Comparison of ENCODE assay signal across 2 cellular contexts in the genomic region with DNA sequence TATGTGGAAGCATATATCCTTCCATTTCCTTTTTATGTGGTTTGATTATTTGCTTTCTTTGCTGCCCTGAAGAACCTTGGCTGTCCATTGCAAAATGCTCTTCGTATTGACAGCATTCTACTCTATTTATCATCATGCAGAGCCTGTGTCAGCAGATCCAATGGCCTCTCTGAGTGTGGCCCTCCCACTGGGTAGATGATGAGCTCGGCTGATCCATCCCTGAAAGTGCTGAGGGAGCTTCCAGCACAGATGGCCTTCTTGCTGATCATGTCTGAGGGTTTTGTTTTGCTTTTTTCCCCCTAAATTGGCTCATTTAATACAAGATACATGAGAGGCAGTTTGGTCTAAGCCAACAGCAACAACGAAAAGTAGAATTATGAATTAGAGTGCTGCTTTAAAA.
TF ChIP-seq lines count a peak whose summit lies in the region.

No MANE protein-coding gene starts in this region.

TF ChIP-seq in GM23338, 12 proteins besides CTCF, POLR2A, EP300 and RAD21 (continues in another document):
- TF ChIP-seq, protein P1, sequence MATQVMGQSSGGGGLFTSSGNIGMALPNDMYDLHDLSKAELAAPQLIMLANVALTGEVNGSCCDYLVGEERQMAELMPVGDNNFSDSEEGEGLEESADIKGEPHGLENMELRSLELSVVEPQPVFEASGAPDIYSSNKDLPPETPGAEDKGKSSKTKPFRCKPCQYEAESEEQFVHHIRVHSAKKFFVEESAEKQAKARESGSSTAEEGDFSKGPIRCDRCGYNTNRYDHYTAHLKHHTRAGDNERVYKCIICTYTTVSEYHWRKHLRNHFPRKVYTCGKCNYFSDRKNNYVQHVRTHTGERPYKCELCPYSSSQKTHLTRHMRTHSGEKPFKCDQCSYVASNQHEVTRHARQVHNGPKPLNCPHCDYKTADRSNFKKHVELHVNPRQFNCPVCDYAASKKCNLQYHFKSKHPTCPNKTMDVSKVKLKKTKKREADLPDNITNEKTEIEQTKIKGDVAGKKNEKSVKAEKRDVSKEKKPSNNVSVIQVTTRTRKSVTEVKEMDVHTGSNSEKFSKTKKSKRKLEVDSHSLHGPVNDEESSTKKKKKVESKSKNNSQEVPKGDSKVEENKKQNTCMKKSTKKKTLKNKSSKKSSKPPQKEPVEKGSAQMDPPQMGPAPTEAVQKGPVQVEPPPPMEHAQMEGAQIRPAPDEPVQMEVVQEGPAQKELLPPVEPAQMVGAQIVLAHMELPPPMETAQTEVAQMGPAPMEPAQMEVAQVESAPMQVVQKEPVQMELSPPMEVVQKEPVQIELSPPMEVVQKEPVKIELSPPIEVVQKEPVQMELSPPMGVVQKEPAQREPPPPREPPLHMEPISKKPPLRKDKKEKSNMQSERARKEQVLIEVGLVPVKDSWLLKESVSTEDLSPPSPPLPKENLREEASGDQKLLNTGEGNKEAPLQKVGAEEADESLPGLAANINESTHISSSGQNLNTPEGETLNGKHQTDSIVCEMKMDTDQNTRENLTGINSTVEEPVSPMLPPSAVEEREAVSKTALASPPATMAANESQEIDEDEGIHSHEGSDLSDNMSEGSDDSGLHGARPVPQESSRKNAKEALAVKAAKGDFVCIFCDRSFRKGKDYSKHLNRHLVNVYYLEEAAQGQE (IDR thresholded peaks at IDR 0.05; ENCODE audit: unreplicated experiment) = no peak
- TF ChIP-seq STAT1 (IDR thresholded peaks at IDR 0.05; ENCODE audit: unreplicated experiment) (no peak), NANOG (IDR thresholded peaks at IDR 0.05; ENCODE audit: borderline replicate concordance) (no peak), JUNB (IDR thresholded peaks at IDR 0.05; ENCODE audit: unreplicated experiment) (no peak), EZH2 (IDR thresholded peaks at IDR 0.05; ENCODE audit: low read depth, unreplicated experiment) (no peak), ZNF331 (CRISPR knock-in tag; IDR thresholded peaks at IDR 0.05; ENCODE audit: low read depth) (no peak), ZNF114 (CRISPR knock-in tag; IDR thresholded peaks at IDR 0.05) (no peak), CREB1 (CRISPR knock-in tag; IDR thresholded peaks at IDR 0.05; ENCODE audit: low read depth) (no peak)
- TF ChIP-seq, protein P2, sequence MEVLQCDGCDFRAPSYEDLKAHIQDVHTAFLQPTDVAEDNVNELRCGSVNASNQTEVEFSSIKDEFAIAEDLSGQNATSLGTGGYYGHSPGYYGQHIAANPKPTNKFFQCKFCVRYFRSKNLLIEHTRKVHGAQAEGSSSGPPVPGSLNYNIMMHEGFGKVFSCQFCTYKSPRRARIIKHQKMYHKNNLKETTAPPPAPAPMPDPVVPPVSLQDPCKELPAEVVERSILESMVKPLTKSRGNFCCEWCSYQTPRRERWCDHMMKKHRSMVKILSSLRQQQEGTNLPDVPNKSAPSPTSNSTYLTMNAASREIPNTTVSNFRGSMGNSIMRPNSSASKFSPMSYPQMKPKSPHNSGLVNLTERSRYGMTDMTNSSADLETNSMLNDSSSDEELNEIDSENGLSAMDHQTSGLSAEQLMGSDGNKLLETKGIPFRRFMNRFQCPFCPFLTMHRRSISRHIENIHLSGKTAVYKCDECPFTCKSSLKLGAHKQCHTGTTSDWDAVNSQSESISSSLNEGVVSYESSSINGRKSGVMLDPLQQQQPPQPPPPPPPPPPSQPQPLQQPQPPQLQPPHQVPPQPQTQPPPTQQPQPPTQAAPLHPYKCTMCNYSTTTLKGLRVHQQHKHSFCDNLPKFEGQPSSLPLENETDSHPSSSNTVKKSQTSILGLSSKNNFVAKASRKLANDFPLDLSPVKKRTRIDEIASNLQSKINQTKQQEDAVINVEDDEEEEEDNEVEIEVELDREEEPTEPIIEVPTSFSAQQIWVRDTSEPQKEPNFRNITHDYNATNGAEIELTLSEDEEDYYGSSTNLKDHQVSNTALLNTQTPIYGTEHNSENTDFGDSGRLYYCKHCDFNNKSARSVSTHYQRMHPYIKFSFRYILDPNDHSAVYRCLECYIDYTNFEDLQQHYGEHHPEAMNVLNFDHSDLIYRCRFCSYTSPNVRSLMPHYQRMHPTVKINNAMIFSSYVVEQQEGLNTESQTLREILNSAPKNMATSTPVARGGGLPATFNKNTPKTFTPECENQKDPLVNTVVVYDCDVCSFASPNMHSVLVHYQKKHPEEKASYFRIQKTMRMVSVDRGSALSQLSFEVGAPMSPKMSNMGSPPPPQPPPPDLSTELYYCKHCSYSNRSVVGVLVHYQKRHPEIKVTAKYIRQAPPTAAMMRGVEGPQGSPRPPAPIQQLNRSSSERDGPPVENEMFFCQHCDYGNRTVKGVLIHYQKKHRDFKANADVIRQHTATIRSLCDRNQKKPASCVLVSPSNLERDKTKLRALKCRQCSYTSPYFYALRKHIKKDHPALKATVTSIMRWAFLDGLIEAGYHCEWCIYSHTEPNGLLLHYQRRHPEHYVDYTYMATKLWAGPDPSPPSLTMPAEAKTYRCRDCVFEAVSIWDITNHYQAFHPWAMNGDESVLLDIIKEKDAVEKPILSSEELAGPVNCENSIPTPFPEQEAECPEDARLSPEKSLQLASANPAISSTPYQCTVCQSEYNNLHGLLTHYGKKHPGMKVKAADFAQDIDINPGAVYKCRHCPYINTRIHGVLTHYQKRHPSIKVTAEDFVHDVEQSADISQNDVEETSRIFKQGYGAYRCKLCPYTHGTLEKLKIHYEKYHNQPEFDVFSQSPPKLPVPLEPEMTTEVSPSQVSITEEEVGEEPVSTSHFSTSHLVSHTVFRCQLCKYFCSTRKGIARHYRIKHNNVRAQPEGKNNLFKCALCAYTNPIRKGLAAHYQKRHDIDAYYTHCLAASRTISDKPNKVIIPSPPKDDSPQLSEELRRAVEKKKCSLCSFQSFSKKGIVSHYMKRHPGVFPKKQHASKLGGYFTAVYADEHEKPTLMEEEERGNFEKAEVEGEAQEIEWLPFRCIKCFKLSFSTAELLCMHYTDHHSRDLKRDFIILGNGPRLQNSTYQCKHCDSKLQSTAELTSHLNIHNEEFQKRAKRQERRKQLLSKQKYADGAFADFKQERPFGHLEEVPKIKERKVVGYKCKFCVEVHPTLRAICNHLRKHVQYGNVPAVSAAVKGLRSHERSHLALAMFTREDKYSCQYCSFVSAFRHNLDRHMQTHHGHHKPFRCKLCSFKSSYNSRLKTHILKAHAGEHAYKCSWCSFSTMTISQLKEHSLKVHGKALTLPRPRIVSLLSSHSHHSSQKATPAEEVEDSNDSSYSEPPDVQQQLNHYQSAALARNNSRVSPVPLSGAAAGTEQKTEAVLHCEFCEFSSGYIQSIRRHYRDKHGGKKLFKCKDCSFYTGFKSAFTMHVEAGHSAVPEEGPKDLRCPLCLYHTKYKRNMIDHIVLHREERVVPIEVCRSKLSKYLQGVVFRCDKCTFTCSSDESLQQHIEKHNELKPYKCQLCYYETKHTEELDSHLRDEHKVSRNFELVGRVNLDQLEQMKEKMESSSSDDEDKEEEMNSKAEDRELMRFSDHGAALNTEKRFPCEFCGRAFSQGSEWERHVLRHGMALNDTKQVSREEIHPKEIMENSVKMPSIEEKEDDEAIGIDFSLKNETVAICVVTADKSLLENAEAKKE (CRISPR knock-in tag; IDR thresholded peaks at IDR 0.05) = no peak
- TF ChIP-seq, protein P3, sequence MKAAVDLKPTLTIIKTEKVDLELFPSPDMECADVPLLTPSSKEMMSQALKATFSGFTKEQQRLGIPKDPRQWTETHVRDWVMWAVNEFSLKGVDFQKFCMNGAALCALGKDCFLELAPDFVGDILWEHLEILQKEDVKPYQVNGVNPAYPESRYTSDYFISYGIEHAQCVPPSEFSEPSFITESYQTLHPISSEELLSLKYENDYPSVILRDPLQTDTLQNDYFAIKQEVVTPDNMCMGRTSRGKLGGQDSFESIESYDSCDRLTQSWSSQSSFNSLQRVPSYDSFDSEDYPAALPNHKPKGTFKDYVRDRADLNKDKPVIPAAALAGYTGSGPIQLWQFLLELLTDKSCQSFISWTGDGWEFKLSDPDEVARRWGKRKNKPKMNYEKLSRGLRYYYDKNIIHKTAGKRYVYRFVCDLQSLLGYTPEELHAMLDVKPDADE (IDR thresholded peaks at IDR 0.05) = no peak

TF ChIP-seq in HepG2, 621 proteins besides CTCF, POLR2A, EP300 and RAD21 (continues in another document):
- TF ChIP-seq, protein P4, sequence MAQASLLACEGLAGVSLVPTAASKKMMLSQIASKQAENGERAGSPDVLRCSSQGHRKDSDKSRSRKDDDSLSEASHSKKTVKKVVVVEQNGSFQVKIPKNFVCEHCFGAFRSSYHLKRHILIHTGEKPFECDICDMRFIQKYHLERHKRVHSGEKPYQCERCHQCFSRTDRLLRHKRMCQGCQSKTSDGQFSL (CRISPR knock-in tag; IDR thresholded peaks at IDR 0.05) = no peak
- TF ChIP-seq ZSCAN31 (CRISPR knock-in tag; IDR thresholded peaks at IDR 0.05; ENCODE audit: low read depth) = no peak
- TF ChIP-seq, protein P5, sequence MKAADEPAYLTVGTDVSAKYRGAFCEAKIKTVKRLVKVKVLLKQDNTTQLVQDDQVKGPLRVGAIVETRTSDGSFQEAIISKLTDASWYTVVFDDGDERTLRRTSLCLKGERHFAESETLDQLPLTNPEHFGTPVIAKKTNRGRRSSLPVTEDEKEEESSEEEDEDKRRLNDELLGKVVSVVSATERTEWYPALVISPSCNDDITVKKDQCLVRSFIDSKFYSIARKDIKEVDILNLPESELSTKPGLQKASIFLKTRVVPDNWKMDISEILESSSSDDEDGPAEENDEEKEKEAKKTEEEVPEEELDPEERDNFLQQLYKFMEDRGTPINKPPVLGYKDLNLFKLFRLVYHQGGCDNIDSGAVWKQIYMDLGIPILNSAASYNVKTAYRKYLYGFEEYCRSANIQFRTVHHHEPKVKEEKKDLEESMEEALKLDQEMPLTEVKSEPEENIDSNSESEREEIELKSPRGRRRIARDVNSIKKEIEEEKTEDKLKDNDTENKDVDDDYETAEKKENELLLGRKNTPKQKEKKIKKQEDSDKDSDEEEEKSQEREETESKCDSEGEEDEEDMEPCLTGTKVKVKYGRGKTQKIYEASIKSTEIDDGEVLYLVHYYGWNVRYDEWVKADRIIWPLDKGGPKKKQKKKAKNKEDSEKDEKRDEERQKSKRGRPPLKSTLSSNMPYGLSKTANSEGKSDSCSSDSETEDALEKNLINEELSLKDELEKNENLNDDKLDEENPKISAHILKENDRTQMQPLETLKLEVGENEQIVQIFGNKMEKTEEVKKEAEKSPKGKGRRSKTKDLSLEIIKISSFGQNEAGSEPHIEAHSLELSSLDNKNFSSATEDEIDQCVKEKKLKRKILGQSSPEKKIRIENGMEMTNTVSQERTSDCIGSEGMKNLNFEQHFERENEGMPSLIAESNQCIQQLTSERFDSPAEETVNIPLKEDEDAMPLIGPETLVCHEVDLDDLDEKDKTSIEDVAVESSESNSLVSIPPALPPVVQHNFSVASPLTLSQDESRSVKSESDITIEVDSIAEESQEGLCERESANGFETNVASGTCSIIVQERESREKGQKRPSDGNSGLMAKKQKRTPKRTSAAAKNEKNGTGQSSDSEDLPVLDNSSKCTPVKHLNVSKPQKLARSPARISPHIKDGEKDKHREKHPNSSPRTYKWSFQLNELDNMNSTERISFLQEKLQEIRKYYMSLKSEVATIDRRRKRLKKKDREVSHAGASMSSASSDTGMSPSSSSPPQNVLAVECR (CRISPR knock-in tag; IDR thresholded peaks at IDR 0.05; ENCODE audit: borderline replicate concordance) = no peak
- TF ChIP-seq HOXA9 (CRISPR knock-in tag; IDR thresholded peaks at IDR 0.05; ENCODE audit: borderline replicate concordance) = no peak
- TF ChIP-seq FOXC1 (CRISPR knock-in tag; IDR thresholded peaks at IDR 0.05; ENCODE audit: borderline replicate concordance) = no peak
- TF ChIP-seq ZBTB21 (CRISPR knock-in tag; IDR thresholded peaks at IDR 0.05) = no peak
- TF ChIP-seq, protein P6, sequence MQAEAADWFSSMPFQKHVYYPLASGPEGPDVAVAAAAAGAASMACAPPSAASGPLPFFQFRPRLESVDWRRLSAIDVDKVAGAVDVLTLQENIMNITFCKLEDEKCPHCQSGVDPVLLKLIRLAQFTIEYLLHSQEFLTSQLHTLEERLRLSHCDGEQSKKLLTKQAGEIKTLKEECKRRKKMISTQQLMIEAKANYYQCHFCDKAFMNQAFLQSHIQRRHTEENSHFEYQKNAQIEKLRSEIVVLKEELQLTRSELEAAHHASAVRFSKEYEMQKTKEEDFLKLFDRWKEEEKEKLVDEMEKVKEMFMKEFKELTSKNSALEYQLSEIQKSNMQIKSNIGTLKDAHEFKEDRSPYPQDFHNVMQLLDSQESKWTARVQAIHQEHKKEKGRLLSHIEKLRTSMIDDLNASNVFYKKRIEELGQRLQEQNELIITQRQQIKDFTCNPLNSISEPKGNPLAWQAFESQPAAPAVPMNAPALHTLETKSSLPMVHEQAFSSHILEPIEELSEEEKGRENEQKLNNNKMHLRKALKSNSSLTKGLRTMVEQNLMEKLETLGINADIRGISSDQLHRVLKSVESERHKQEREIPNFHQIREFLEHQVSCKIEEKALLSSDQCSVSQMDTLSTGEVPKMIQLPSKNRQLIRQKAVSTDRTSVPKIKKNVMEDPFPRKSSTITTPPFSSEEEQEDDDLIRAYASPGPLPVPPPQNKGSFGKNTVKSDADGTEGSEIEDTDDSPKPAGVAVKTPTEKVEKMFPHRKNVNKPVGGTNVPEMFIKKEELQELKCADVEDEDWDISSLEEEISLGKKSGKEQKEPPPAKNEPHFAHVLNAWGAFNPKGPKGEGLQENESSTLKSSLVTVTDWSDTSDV (CRISPR knock-in tag; IDR thresholded peaks at IDR 0.05) = no peak
- no peak for TF ChIP-seq TP53 (CRISPR knock-in tag; conservative IDR thresholded peaks at IDR 0.05)
- no peak for TF ChIP-seq HDAC6 (IDR thresholded peaks at IDR 0.05; ENCODE audit: low read depth, low read length)
- no peak for TF ChIP-seq ZNF274 (CRISPR knock-in tag; IDR thresholded peaks at IDR 0.05)
- TF ChIP-seq ZBTB1 (CRISPR knock-in tag; IDR thresholded peaks at IDR 0.05; ENCODE audit: borderline replicate concordance) = no peak
- TF ChIP-seq, protein P7, sequence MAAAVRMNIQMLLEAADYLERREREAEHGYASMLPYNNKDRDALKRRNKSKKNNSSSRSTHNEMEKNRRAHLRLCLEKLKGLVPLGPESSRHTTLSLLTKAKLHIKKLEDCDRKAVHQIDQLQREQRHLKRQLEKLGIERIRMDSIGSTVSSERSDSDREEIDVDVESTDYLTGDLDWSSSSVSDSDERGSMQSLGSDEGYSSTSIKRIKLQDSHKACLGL (CRISPR knock-in tag; IDR thresholded peaks at IDR 0.05) = no peak
- TF ChIP-seq, protein P8, sequence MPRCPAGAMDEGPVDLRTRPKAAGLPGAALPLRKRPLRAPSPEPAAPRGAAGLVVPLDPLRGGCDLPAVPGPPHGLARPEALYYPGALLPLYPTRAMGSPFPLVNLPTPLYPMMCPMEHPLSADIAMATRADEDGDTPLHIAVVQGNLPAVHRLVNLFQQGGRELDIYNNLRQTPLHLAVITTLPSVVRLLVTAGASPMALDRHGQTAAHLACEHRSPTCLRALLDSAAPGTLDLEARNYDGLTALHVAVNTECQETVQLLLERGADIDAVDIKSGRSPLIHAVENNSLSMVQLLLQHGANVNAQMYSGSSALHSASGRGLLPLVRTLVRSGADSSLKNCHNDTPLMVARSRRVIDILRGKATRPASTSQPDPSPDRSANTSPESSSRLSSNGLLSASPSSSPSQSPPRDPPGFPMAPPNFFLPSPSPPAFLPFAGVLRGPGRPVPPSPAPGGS (CRISPR knock-in tag; IDR thresholded peaks at IDR 0.05) = no peak
- no peak for TF ChIP-seq ZNF703 (CRISPR knock-in tag; IDR thresholded peaks at IDR 0.05; ENCODE audit: borderline replicate concordance)
- no peak for TF ChIP-seq ZNF432 (CRISPR knock-in tag; IDR thresholded peaks at IDR 0.05; ENCODE audit: borderline replicate concordance)
- no peak for TF ChIP-seq RBAK (CRISPR knock-in tag; IDR thresholded peaks at IDR 0.05)
